Comparison of ENCODE assay signal across 1 cellular context in the genomic region with DNA sequence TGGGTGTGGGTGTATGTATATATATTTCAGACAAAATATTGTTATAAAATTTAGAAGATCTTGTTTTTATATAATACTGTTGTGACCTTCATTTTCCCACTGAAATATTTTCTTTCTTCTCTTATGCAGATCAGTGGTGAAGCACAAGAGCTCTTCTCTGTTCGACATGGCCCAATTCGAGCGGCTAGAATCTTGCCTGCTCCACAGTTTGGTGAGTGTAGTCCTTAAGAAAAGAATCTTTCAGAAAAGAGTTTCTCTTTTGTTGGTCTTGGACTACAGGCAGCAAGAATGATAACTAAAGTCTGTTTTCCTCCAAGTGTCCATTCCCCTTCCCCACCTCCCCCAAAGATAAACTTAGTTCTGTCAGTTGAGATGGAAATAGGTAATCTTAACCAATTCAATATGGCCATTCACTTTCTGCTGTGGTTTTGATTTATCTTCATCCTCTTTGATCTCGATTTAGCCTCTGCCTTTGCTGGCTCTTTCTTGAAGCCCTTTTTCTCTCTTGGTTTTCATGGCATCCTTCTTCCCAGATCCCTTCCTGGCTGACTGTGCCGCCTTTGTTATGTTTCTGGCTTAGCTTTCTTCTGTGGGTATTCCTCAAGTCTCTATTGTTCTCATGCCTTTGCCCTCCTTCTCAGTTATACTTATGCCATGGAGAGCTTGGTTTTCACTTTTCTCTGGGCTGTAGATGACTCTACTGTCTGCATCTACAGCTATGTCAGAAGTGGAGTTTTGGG.
A peak's percentile ranks its signal among the peaks of the same experiment; 100 is the strongest.
TF ChIP-seq lines count a peak whose summit lies in the region.

No MANE protein-coding gene starts in this region.

TF ChIP-seq in H1, 55 proteins besides CTCF, POLR2A, EP300 and RAD21:
- TF ChIP-seq YY1 (IDR thresholded peaks at IDR 0.05; ENCODE audit: low read depth, low read length) (peak; percentile 66; the same call in 1 of the 2 replicates), KDM1A (IDR thresholded peaks at IDR 0.05; ENCODE audit: borderline replicate concordance, low read length) (no peak)
